8 cellular contexts compared by ENCODE assay signal in the genomic region with DNA sequence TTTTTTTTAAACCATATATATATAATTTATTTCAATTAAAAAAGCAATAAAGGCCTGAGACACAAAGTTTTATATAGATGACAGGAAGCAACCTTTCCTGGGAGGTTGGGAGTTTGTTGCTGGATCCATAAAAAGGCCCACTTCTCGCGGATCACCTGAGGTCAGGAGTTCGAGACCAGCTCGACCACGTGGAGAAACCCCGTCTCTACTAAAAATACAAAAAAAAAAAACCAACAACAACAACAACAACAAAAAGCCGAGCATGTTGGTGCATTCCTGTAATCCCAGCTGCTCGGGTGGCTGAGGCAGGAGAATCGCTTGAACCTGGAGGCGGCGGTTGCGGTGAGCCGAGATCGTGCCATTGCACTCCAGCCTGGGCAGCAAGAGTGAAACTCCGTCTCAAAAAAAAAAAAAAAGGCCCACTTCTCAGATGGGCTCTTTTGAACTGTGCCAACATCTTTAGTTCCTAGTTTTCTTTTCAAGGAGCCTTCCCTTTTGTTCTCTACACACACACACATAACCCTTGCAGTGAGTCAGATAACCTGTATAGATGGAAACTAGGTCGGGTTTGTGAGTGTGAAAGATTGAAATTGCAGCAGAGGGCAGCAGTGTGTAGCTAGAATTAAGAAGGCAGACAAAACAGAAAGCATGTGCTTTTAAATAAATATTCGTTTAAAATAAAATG. TPM values are rescaled to one million over a fixed set of nuclear protein-coding genes. Genes with fewer than 3 reads are reported as not detected.
A peak's percentile ranks its signal among the peaks of the same experiment; 100 is the strongest.
DNase-seq lines count a peak whose midpoint lies in the region; ATAC-seq, FAIRE-seq and TF ChIP-seq lines count a peak whose summit lies in the region.

No MANE protein-coding gene starts in this region.

- peaks cover 15% of the 10 kb centered on the region for H3K36me3 Mint-ChIP-seq in CD4-positive, CD25-positive, alpha-beta regulatory T cell
- H3K36me3 Mint-ChIP-seq in activated CD8-positive, alpha-beta T cell treated with anti-CD3 and anti-CD28 coated beads for 36 hours (ENCODE audit: low read depth): peaks cover 30% of the 10 kb centered on the region
- H3K36me3 Mint-ChIP-seq in naive thymus-derived CD8-positive, alpha-beta T cell: peaks cover 0 to 27% (median 5%) of the 10 kb centered on the region in 3 donors
- H3K36me3 Mint-ChIP-seq in type B pancreatic cell: peaks cover 15% of the 10 kb centered on the region

- H3K36me3 ChIP-seq in CD4-positive, CD25-positive, alpha-beta regulatory T cell (ENCODE audit: control insufficient read depth, insufficient read depth, low read length): peaks cover 20% of the 10 kb centered on the region
- H3K36me3 ChIP-seq in esophagus muscularis mucosa: peaks cover 6 to 25% (median 18%) of the 10 kb centered on the region in 4 donors

- ATAC-seq in CD4-positive, CD25-positive, alpha-beta regulatory T cell (ENCODE audit: low read depth in 2 of 2): peak; percentile 63 to 72
- peak; percentile 67 for ATAC-seq in activated CD8-positive, alpha-beta T cell treated with anti-CD3 and anti-CD28 coated beads for 36 hours
- ATAC-seq in naive thymus-derived CD8-positive, alpha-beta T cell: peak; percentile 53 to 56

- peak overlapping the region; percentile 96 to 100 (median 99) for H3K4me3 Mint-ChIP-seq in CD4-positive, CD25-positive, alpha-beta regulatory T cell
- peak overlapping the region; percentile 93 for H3K4me3 Mint-ChIP-seq in activated CD8-positive, alpha-beta T cell treated with anti-CD3 and anti-CD28 coated beads for 36 hours
- peak overlapping the region; percentile 90 to 99 (median 96) for H3K4me3 Mint-ChIP-seq in naive thymus-derived CD8-positive, alpha-beta T cell
- H3K4me3 Mint-ChIP-seq in type B pancreatic cell: peak overlapping the region; percentile 97

- no peaks in the 10 kb centered on the region for H3K27me3 ChIP-seq in CD4-positive, CD25-positive, alpha-beta regulatory T cell (ENCODE audit: control insufficient read depth, insufficient read depth, low read length)
- H3K27me3 ChIP-seq in esophagus muscularis mucosa: no peaks in the 10 kb centered on the region

- peak overlapping the region; percentile 92 for H3K27ac ChIP-seq in CD4-positive, CD25-positive, alpha-beta regulatory T cell (ENCODE audit: insufficient read depth, low read length, poor library complexity, severe bottlenecking)
- H3K27ac ChIP-seq in esophagus muscularis mucosa (replicated peaks in 1 of 4): peak overlapping the region; percentile 93 to 98 (median 96)

- FAIRE-seq in GM19239 (lab: Jason Lieb, UNC): peak; percentile 87

- intact Hi-C loops in activated CD8-positive, alpha-beta T cell treated with anti-CD3 and anti-CD28 coated beads for 36 hours (cut with micrococcal nuclease): loop anchor here (1.0 to 5.0 kb wide), 2 partner anchors 241 to 291 kb away; no protein-coding TSS in a partner anchor
- intact Hi-C loops in esophagus muscularis mucosa (cut with DNase I): loop anchor here (5.0 kb wide), 1 partner anchor 196 kb away; no protein-coding TSS in a partner anchor

- peaks cover 46% of the 10 kb centered on the region for H3K4me1 ChIP-seq in CD4-positive, CD25-positive, alpha-beta regulatory T cell (ENCODE audit: control insufficient read depth, insufficient read depth, low read length, poor library complexity, severe bottlenecking)
- peaks cover 30 to 42% (median 41%) of the 10 kb centered on the region in 4 donors for H3K4me1 ChIP-seq in esophagus muscularis mucosa

- peak overlapping the region; percentile 93 to 100 (median 99) for H3K27ac Mint-ChIP-seq in CD4-positive, CD25-positive, alpha-beta regulatory T cell
- peak overlapping the region; percentile 60 for H3K27ac Mint-ChIP-seq in activated CD8-positive, alpha-beta T cell treated with anti-CD3 and anti-CD28 coated beads for 36 hours
- H3K27ac Mint-ChIP-seq in naive thymus-derived CD8-positive, alpha-beta T cell: peak overlapping the region; percentile 60 to 100 (median 99)
- H3K27ac Mint-ChIP-seq in type B pancreatic cell: peak overlapping the region; percentile 99

- no peak for TF ChIP-seq EP300 in esophagus muscularis mucosa (IDR thresholded peaks at IDR 0.05)

- DNase-seq in CD4-positive, CD25-positive, alpha-beta regulatory T cell: peak; percentile 45 to 89 (median 80)
- DNase-seq in GM19239 (ENCODE audit: insufficient read length, low spot score): no peak
- peak; percentile 43 for DNase-seq in HK-2 (ENCODE audit: unreplicated experiment)
- DNase-seq in NCI-H774 (lab: John Stamatoyannopoulos, UW): peak; percentile 2
- DNase-seq in activated CD8-positive, alpha-beta T cell treated with anti-CD3 and anti-CD28 coated beads for 36 hours: peak; percentile 73
- no peak for DNase-seq in esophagus muscularis mucosa (ENCODE audit: extremely low spot score)
- peak in 9 of 10 donors; percentile 32 to 76 (median 62) for DNase-seq in naive thymus-derived CD8-positive, alpha-beta T cell
- DNase-seq in type B pancreatic cell (ENCODE audit: extremely low spot score, unreplicated experiment): no peak

- TF ChIP-seq CTCF in activated CD8-positive, alpha-beta T cell treated with anti-CD3 and anti-CD28 coated beads for 36 hours (IDR thresholded peaks at IDR 0.05): peak; percentile 76
- TF ChIP-seq CTCF in esophagus muscularis mucosa (IDR thresholded peaks at IDR 0.05): peak; percentile 57 to 80 (median 67)
- peak; percentile 77 for TF ChIP-seq CTCF in type B pancreatic cell (conservative IDR thresholded peaks at IDR 0.05)

- H3K9me3 ChIP-seq in CD4-positive, CD25-positive, alpha-beta regulatory T cell (ENCODE audit: control insufficient read depth in 2 of 2, low read length in 2 of 2): no peaks in the 10 kb centered on the region
- H3K9me3 ChIP-seq in esophagus muscularis mucosa: no peaks in the 10 kb centered on the region

- H3K4me3 ChIP-seq in CD4-positive, CD25-positive, alpha-beta regulatory T cell (ENCODE audit: low read depth, low read length): peak overlapping the region; percentile 85
- peak overlapping the region in 2 of 4 donors; percentile 90 to 92 for H3K4me3 ChIP-seq in esophagus muscularis mucosa

- peaks cover 19 to 51% (median 36%) of the 10 kb centered on the region in 4 donors for H3K4me1 Mint-ChIP-seq in CD4-positive, CD25-positive, alpha-beta regulatory T cell
- H3K4me1 Mint-ChIP-seq in activated CD8-positive, alpha-beta T cell treated with anti-CD3 and anti-CD28 coated beads for 36 hours (ENCODE audit: low read depth): peaks cover 42% of the 10 kb centered on the region
- peaks cover 17 to 50% (median 36%) of the 10 kb centered on the region in 4 donors for H3K4me1 Mint-ChIP-seq in naive thymus-derived CD8-positive, alpha-beta T cell
- peaks cover 29% of the 10 kb centered on the region for H3K4me1 Mint-ChIP-seq in type B pancreatic cell (ENCODE audit: unreplicated experiment)

- H3K27me3 Mint-ChIP-seq in CD4-positive, CD25-positive, alpha-beta regulatory T cell: peaks cover under 1% of the 10 kb centered on the region
- no peaks in the 10 kb centered on the region for H3K27me3 Mint-ChIP-seq in activated CD8-positive, alpha-beta T cell treated with anti-CD3 and anti-CD28 coated beads for 36 hours
- H3K27me3 Mint-ChIP-seq in naive thymus-derived CD8-positive, alpha-beta T cell: peaks cover 0 to 4% (median 0%) of the 10 kb centered on the region in 5 donors
- H3K27me3 Mint-ChIP-seq in type B pancreatic cell: peaks cover 3% of the 10 kb centered on the region

- no peaks in the 10 kb centered on the region for H3K9me3 Mint-ChIP-seq in CD4-positive, CD25-positive, alpha-beta regulatory T cell
- no peaks in the 10 kb centered on the region for H3K9me3 Mint-ChIP-seq in activated CD8-positive, alpha-beta T cell treated with anti-CD3 and anti-CD28 coated beads for 36 hours
- H3K9me3 Mint-ChIP-seq in naive thymus-derived CD8-positive, alpha-beta T cell: no peaks in the 10 kb centered on the region
- no peaks in the 10 kb centered on the region for H3K9me3 Mint-ChIP-seq in type B pancreatic cell

- POLR2A ChIA-PET in activated CD8-positive, alpha-beta T cell treated with anti-CD3 and anti-CD28 coated beads for 36 hours (lab: Charles Lee): interaction anchor here (1.3 to 2.4 kb wide), 4 partner anchors 198 to 303 kb away, joined by 3 to 11 read pairs (median 4); partner anchors contain the start of gene SMC3
- POLR2A ChIA-PET in naive thymus-derived CD8-positive, alpha-beta T cell (lab: Charles Lee): interaction anchor here (0.6 to 2.8 kb wide), 14 partner anchors 11 to 443 kb away, joined by 3 to 33 read pairs (median 4); partner anchors contain the start of genes ADD3, MXI1 and SMC3

- no peak for TF ChIP-seq POLR2A in esophagus muscularis mucosa (IDR thresholded peaks at IDR 0.05; ENCODE audit: low read depth)

- CTCF ChIA-PET in activated CD8-positive, alpha-beta T cell treated with anti-CD3 and anti-CD28 coated beads for 36 hours (lab: Charles Lee): interaction anchor here (1.0 to 5.6 kb wide), 31 partner anchors 10 to 374 kb away, joined by 3 to 55 read pairs (median 5); partner anchors contain the start of gene SMC3

- 70% methylated on average over 17 of the region's 17 CpGs for WGBS in esophagus muscularis mucosa

RNA-seq across cellular contexts. Expression of gene SMNDC1, which starts 1.2 kb away (rescaled TPM):
- 52.1 TPM for total RNA-seq in CD4-positive, CD25-positive, alpha-beta regulatory T cell
- polyA plus RNA-seq in CD4-positive, CD25-positive, alpha-beta regulatory T cell: 10 to 100 TPM; 17.5 to 19.8 (median 17.8) TPM
- total RNA-seq in activated CD8-positive, alpha-beta T cell treated with anti-CD3 and anti-CD28 coated beads for 36 hours: 10 to 100 TPM; 39.7 to 42.4 TPM
- 10 to 100 TPM in 2 of 4 donors, 1 to 10 TPM in 2; 9.7 to 17.0 (median 13.1) TPM for total RNA-seq in esophagus muscularis mucosa
- 10 to 100 TPM; 37.3 to 39.5 TPM for total RNA-seq in naive thymus-derived CD8-positive, alpha-beta T cell
- 10 to 100 TPM; 13.0 to 14.5 (median 13.0) TPM for polyA plus RNA-seq in naive thymus-derived CD8-positive, alpha-beta T cell
- 35.4 TPM in 2 replicates for total RNA-seq in type B pancreatic cell (ENCODE audit: low replicate concordance)

Comparison
In these comparisons a context has a peak if more than half of its experiments do, and no peak if none do; other contexts are left out.
1. DNase-seq: peak in CD4-positive, CD25-positive, alpha-beta regulatory T cell (3 of 3), HK-2 (single experiment), NCI-H774 (single experiment), activated CD8-positive, alpha-beta T cell treated with anti-CD3 and anti-CD28 coated beads for 36 hours (single experiment) and naive thymus-derived CD8-positive, alpha-beta T cell (9 of 10); none in GM19239 (single experiment), esophagus muscularis mucosa (single experiment) and type B pancreatic cell (single experiment).
2. Peak in every context shown above with its lines, with median percentiles within 50 percentile points of each other: ATAC-seq, H3K27ac Mint-ChIP-seq, H3K4me3 Mint-ChIP-seq and CTCF ChIP-seq.